In the genomic region with DNA sequence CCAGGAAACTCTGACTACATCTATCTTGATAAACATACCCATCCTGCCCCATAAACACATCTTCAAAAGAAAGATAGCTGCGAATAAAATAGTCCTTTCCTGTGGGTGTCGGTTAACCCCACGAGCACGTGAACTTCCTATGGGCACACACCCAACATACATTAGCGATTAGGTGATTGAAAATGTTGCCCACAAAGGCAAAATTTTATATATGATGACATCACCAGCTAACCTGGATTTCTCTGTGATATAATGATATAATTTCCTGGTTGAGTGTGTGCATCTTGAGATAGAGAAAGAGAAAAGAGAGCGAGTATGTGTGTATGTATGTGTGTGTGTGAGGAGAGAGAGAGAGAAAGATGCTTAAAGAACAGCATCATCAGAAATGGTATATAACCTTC, we compare ENCODE assay signal across 8 cellular contexts.
A peak's percentile ranks its signal among the peaks of the same experiment; 100 is the strongest.
DNase-seq lines count a peak whose midpoint lies in the region; ATAC-seq and TF ChIP-seq lines count a peak whose summit lies in the region.

No MANE protein-coding gene starts in this region.

- no peak for TF ChIP-seq CTCF in CD14-positive monocyte (IDR thresholded peaks at IDR 0.05)

- H3K4me3 Mint-ChIP-seq in CD14-positive monocyte = no peak overlapping the region

- intact Hi-C loops in right cardiac atrium (cut with DNase I) = no loop called here
- intact Hi-C loops in CD14-positive monocyte (cut with micrococcal nuclease) = loop anchor here in 1 of 2 donors (5.0 kb wide), 1 partner anchor 72 kb away; no protein-coding TSS in a partner anchor

- peak overlapping the region; percentile 99 for H3K4me3 ChIP-seq in right cardiac atrium (ENCODE audit: low read length)

- peaks cover 26% of the 10 kb centered on the region for H3K4me1 Mint-ChIP-seq in CD14-positive monocyte

- H3K9me3 Mint-ChIP-seq in CD14-positive monocyte = peaks cover 0 to 1% (median 0%) of the 10 kb centered on the region in 7 donors

- no peaks in the 10 kb centered on the region for H3K27me3 ChIP-seq in right cardiac atrium (ENCODE audit: control insufficient read depth, insufficient read depth)

- ATAC-seq in GM21825 (IDR thresholded peaks at IDR 0.05; ENCODE audit: unreplicated experiment) (peak; percentile 16), right cardiac atrium (no peak), HG03442 (IDR thresholded peaks at IDR 0.05; ENCODE audit: unreplicated experiment) (no peak)

- WGBS in right cardiac atrium = 10% methylated on average over 6 of the region's 6 CpGs

- no peaks in the 10 kb centered on the region for H3K27me3 Mint-ChIP-seq in CD14-positive monocyte (ENCODE audit: low read depth in 3 of 3)

- H3K36me3 Mint-ChIP-seq in CD14-positive monocyte = peaks cover 0 to 4% of the 10 kb centered on the region in 2 donors

- H3K9me3 ChIP-seq in right cardiac atrium (ENCODE audit: control insufficient read depth, low read length) = no peaks in the 10 kb centered on the region

- no peak overlapping the region for H3K27ac ChIP-seq in right cardiac atrium (ENCODE audit: low read length)

- DNase-seq in DMS53 treated with DMSO at 0.1 percent for 48 hours (lab: John Stamatoyannopoulos, UW; ENCODE audit: unreplicated experiment) (peak; percentile 84), NCI-H526 treated with DMSO at 0.1 percent for 48 hours (lab: John Stamatoyannopoulos, UW) (peak; percentile 50), activated T-cell treated with anti-CD3 and anti-CD28 coated beads for 1 hour (ENCODE audit: low read depth) (peak; percentile 31), right cardiac atrium (no peak), CD14-positive monocyte (ENCODE audit: low spot score) (no peak)
- DNase-seq in stimulated activated CD8-positive, alpha-beta memory T cell treated with anti-CD3 and anti-CD28 coated beads, Interleukin-4, amount 100 ng/mL, for 4 hours (ENCODE audit: low read depth in 2 of 2, low spot score in 1 of 2) = peak; percentile 35 to 44

- no peak overlapping the region for H3K27ac Mint-ChIP-seq in CD14-positive monocyte

- H3K4me1 ChIP-seq in right cardiac atrium (ENCODE audit: control insufficient read depth, insufficient read depth, low read length) = no peaks in the 10 kb centered on the region

Comparison
In these comparisons a context has a peak if more than half of its experiments do, and no peak if none do; other contexts are left out.
1. DNase-seq: peak in DMS53 treated with DMSO at 0.1 percent for 48 hours (single experiment), NCI-H526 treated with DMSO at 0.1 percent for 48 hours (single experiment), activated T-cell treated with anti-CD3 and anti-CD28 coated beads for 1 hour (single experiment) and stimulated activated CD8-positive, alpha-beta memory T cell treated with anti-CD3 and anti-CD28 coated beads, Interleukin-4, amount 100 ng/mL, for 4 hours (2 of 2); none in right cardiac atrium (0 of 3) and CD14-positive monocyte (single experiment).